Comparison of ENCODE assay signal across 29 cellular contexts in the genomic region with DNA sequence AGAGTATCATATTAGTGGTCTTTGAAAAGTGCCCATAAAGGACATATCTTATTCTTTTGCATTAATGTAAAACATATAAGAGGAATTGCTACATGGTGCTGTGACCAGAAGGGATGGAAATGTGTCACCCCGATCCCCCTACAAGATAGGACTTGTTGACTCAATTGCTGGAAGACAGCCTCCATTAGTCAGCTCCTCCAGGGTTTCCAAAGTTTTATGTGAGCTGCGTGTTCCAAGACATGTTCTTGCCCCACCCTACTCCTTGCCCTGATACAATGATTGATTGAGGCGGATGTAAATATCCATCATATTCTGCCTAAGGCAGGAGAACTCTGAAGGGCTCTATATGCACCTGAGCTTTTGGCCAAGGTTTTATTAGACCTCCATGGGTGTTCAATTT.
"Had no signal": no experiment of that assay in that cellular context is flagged by ENCODE, and none has a peak within 500 bp of the region (broad histone marks: within the 10 kb centered on the region; RNA-seq: fewer than 3 reads in every experiment).

No MANE protein-coding gene starts in this region.

- H3K36me3 Mint-ChIP-seq: activated CD8-positive, alpha-beta memory T cell treated with anti-CD3 and anti-CD28 coated beads, Interleukin-2, amount 10 ng/mL, durations not matched to agents 7 days and 5 days; activated naive CD4-positive, alpha-beta T cell treated with anti-CD3 and anti-CD28 coated beads, Interleukin-2, amount 50 U/mL, for 72 hours; brain; natural killer cell; neural progenitor cell; stimulated activated effector memory CD8-positive, alpha-beta T cell treated with anti-CD3 and anti-CD28 coated beads, Interleukin-12 subunit alpha, Interleukin-12 subunit beta, amount 100 ng/mL, for 72 hours had no signal

- H3K9ac ChIP-seq: neural progenitor cell, parathyroid adenoma had no signal

- H3K9me3 Mint-ChIP-seq: brain; endodermal cell; neural progenitor cell; stimulated activated effector memory CD8-positive, alpha-beta T cell treated with anti-CD3 and anti-CD28 coated beads, Interleukin-12 subunit alpha, Interleukin-12 subunit beta, amount 100 ng/mL, for 72 hours; stimulated activated naive CD8-positive, alpha-beta T cell treated with anti-CD3 and anti-CD28 coated beads, Interleukin-15, Interleukin-2, amounts not matched to agents 100 ng/mL and 50 ng/mL, for 24 hours; T-helper 2 cell treated with Interferon-gamma antibody and Interleukin-4, amounts not matched to agents 5 μg/mL and 100 μg/mL, for 36 hours had no signal

- H3K4me2 ChIP-seq: neural progenitor cell had no signal

- H3K27ac ChIP-seq: heart right ventricle, left lung, lower lobe of right lung, neural progenitor cell, parathyroid adenoma, psoas muscle, sigmoid colon, thoracic aorta, uterus had no signal

- H2AFZ ChIP-seq: neural progenitor cell, parathyroid adenoma had no signal

- FAIRE-seq: small intestine had no signal

- H3K4me3 Mint-ChIP-seq: activated CD4-positive, alpha-beta T cell treated with anti-CD3 and anti-CD28 coated beads for 36 hours; activated CD8-positive, alpha-beta memory T cell treated with anti-CD3 and anti-CD28 coated beads, Interleukin-2, amount 10 ng/mL, durations not matched to agents 7 days and 5 days; activated CD8-positive, alpha-beta T cell treated with anti-CD3 and anti-CD28 coated beads, Interleukin-2, amount 10 ng/mL, durations not matched to agents 7 days and 5 days; brain; endodermal cell; natural killer cell; neural progenitor cell; stimulated activated effector memory CD8-positive, alpha-beta T cell treated with anti-CD3 and anti-CD28 coated beads, Interleukin-12 subunit alpha, Interleukin-12 subunit beta, amount 100 ng/mL, for 72 hours; stimulated activated naive CD8-positive, alpha-beta T cell treated with anti-CD3 and anti-CD28 coated beads, Interleukin-15, Interleukin-2, amounts not matched to agents 100 ng/mL and 50 ng/mL, for 24 hours; T-helper 2 cell treated with Interferon-gamma antibody and Interleukin-4, amounts not matched to agents 5 μg/mL and 100 μg/mL, for 36 hours had no signal

- H3K4me3 ChIP-seq: heart right ventricle, left lung, lower lobe of right lung, neural progenitor cell, psoas muscle, sigmoid colon, thoracic aorta, uterus had no signal

- ATAC-seq: activated CD4-positive, alpha-beta T cell treated with anti-CD3 and anti-CD28 coated beads for 36 hours; activated CD8-positive, alpha-beta memory T cell treated with anti-CD3 and anti-CD28 coated beads, Interleukin-2, amount 10 ng/mL, durations not matched to agents 7 days and 5 days; activated CD8-positive, alpha-beta T cell treated with anti-CD3 and anti-CD28 coated beads, Interleukin-2, amount 10 ng/mL, durations not matched to agents 7 days and 5 days; activated naive CD4-positive, alpha-beta T cell treated with anti-CD3 and anti-CD28 coated beads, Interleukin-2, amount 50 U/mL, for 72 hours; left lung; lower lobe of right lung; natural killer cell; psoas muscle; stimulated activated effector memory CD8-positive, alpha-beta T cell treated with anti-CD3 and anti-CD28 coated beads, Interleukin-12 subunit alpha, Interleukin-12 subunit beta, amount 100 ng/mL, for 72 hours had no signal

- H3K4me1 ChIP-seq: left lung, lower lobe of right lung, neural progenitor cell, parathyroid adenoma, psoas muscle, uterus had no signal

- H3K27me3 ChIP-seq: heart right ventricle, left lung, neural progenitor cell, sigmoid colon, uterus had no signal

- H3K27me3 Mint-ChIP-seq: activated CD4-positive, alpha-beta T cell treated with anti-CD3 and anti-CD28 coated beads for 36 hours; activated CD8-positive, alpha-beta memory T cell treated with anti-CD3 and anti-CD28 coated beads, Interleukin-2, amount 10 ng/mL, durations not matched to agents 7 days and 5 days; brain; stimulated activated naive CD8-positive, alpha-beta T cell treated with anti-CD3 and anti-CD28 coated beads, Interleukin-15, Interleukin-2, amounts not matched to agents 100 ng/mL and 50 ng/mL, for 24 hours had no signal

- H3K79me2 ChIP-seq: parathyroid adenoma had no signal

- H3K9me3 ChIP-seq: heart right ventricle, left lung, lower lobe of right lung, psoas muscle, sigmoid colon, thoracic aorta, uterus had no signal

- H3K36me3 ChIP-seq: heart right ventricle, left lung, lower lobe of right lung, neural progenitor cell, sigmoid colon, thoracic aorta, uterus had no signal

- H3K4me1 Mint-ChIP-seq: activated CD4-positive, alpha-beta T cell treated with anti-CD3 and anti-CD28 coated beads for 36 hours; activated CD8-positive, alpha-beta memory T cell treated with anti-CD3 and anti-CD28 coated beads, Interleukin-2, amount 10 ng/mL, durations not matched to agents 7 days and 5 days; natural killer cell; neural progenitor cell; stimulated activated effector memory CD8-positive, alpha-beta T cell treated with anti-CD3 and anti-CD28 coated beads, Interleukin-12 subunit alpha, Interleukin-12 subunit beta, amount 100 ng/mL, for 72 hours had no signal

- H3K27ac Mint-ChIP-seq: activated CD4-positive, alpha-beta T cell treated with anti-CD3 and anti-CD28 coated beads for 36 hours; activated CD8-positive, alpha-beta memory T cell treated with anti-CD3 and anti-CD28 coated beads, Interleukin-2, amount 10 ng/mL, durations not matched to agents 7 days and 5 days; activated CD8-positive, alpha-beta T cell treated with anti-CD3 and anti-CD28 coated beads, Interleukin-2, amount 10 ng/mL, durations not matched to agents 7 days and 5 days; activated naive CD4-positive, alpha-beta T cell treated with anti-CD3 and anti-CD28 coated beads, Interleukin-2, amount 50 U/mL, for 72 hours; brain; endodermal cell; natural killer cell; neural progenitor cell; stimulated activated effector memory CD8-positive, alpha-beta T cell treated with anti-CD3 and anti-CD28 coated beads, Interleukin-12 subunit alpha, Interleukin-12 subunit beta, amount 100 ng/mL, for 72 hours; stimulated activated naive CD8-positive, alpha-beta T cell treated with anti-CD3 and anti-CD28 coated beads, Interleukin-15, Interleukin-2, amounts not matched to agents 100 ng/mL and 50 ng/mL, for 24 hours; T-helper 2 cell treated with Interferon-gamma antibody and Interleukin-4, amounts not matched to agents 5 μg/mL and 100 μg/mL, for 36 hours had no signal

- DNase-seq: activated CD4-positive, alpha-beta T cell treated with anti-CD3 and anti-CD28 coated beads for 36 hours; activated CD4-positive, CD25-positive, alpha-beta regulatory T cell; activated CD8-positive, alpha-beta memory T cell treated with anti-CD3 and anti-CD28 coated beads, Interleukin-2, amount 10 ng/mL, durations not matched to agents 7 days and 5 days; activated CD8-positive, alpha-beta T cell treated with anti-CD3 and anti-CD28 coated beads, Interleukin-2, amount 10 ng/mL, durations not matched to agents 7 days and 5 days; activated naive CD4-positive, alpha-beta T cell; activated T-cell treated with anti-CD3 and anti-CD28 coated beads, Interleukin-2, amount 50 U/mL, for 48 hours; aorta; caudate nucleus; endodermal cell; heart right ventricle; left lung; lower lobe of right lung; mesendoderm; natural killer cell; occipital lobe; psoas muscle; sigmoid colon; small intestine; stimulated activated CD4-positive, alpha-beta T cell treated with anti-CD3 and anti-CD28 coated beads, Interleukin-4, amount 100 ng/mL, for 24 hours; trophoblast cell; uterus had no signal
